In genomic region chr2:41027095-41027494, GRCh38 we compare ENCODE assay signal across 15 cellular contexts.
DNase-seq lines count a peak whose midpoint lies in the region; ATAC-seq and TF ChIP-seq lines count a peak whose summit lies in the region.
"Had no signal": no experiment of that assay in that cellular context is flagged by ENCODE, and none has a peak within 500 bp of the region (broad histone marks: within the 10 kb centered on the region; RNA-seq: fewer than 3 reads in every experiment).

No MANE protein-coding gene starts in this region.

- no peak overlapping the region for H3K4me3 ChIP-seq in Loucy (ENCODE audit: low read length, poor library complexity, severe bottlenecking)
- H3K4me3 ChIP-seq: A549, HAP-1 had no signal

- no peak for ATAC-seq in activated naive CD8-positive, alpha-beta T cell treated with anti-CD3 and anti-CD28 coated beads, Interleukin-2, amount 50 U/mL, for 24 hours
- ATAC-seq in GM18909 (IDR thresholded peaks at IDR 0.05; ENCODE audit: poor library complexity, unreplicated experiment) (peak; percentile 20), HG02623 (IDR thresholded peaks at IDR 0.05; ENCODE audit: unreplicated experiment) (no peak), HG03045 (IDR thresholded peaks at IDR 0.05; ENCODE audit: unreplicated experiment) (no peak)
- ATAC-seq: A549; CD8-positive, alpha-beta T cell had no signal

- H3K27me3 ChIP-seq in Loucy (ENCODE audit: insufficient read depth, low read length, poor library complexity, severe bottlenecking): no peaks in the 10 kb centered on the region
- H3K27me3 ChIP-seq: BE2C had no signal

- no peaks in the 10 kb centered on the region for H3K9me3 ChIP-seq in Loucy (ENCODE audit: insufficient read depth, low read depth, low read length)
- H3K9me3 ChIP-seq: A549, BE2C, HAP-1 had no signal

- no peaks in the 10 kb centered on the region for H3K27me3 Mint-ChIP-seq in activated naive CD8-positive, alpha-beta T cell treated with anti-CD3 and anti-CD28 coated beads for 36 hours
- no peaks in the 10 kb centered on the region for H3K27me3 Mint-ChIP-seq in activated naive CD8-positive, alpha-beta T cell treated with anti-CD3 and anti-CD28 coated beads, Interleukin-2, amount 50 U/mL, for 24 hours
- H3K27me3 Mint-ChIP-seq: IgD-negative memory B cell had no signal

- no peaks in the 10 kb centered on the region for H3K36me3 ChIP-seq in Loucy (ENCODE audit: insufficient read depth, low read length)
- H3K36me3 ChIP-seq: BE2C, HAP-1 had no signal

- H3K4me1 Mint-ChIP-seq in activated naive CD8-positive, alpha-beta T cell treated with anti-CD3 and anti-CD28 coated beads for 36 hours: no peaks in the 10 kb centered on the region
- H3K4me1 Mint-ChIP-seq in activated naive CD8-positive, alpha-beta T cell treated with anti-CD3 and anti-CD28 coated beads, Interleukin-2, amount 50 U/mL, for 24 hours: no peaks in the 10 kb centered on the region
- H3K4me1 Mint-ChIP-seq: IgD-negative memory B cell had no signal

- H3K79me2 ChIP-seq in Loucy (ENCODE audit: insufficient read depth, low read length): no peaks in the 10 kb centered on the region

- no peaks in the 10 kb centered on the region for H3K36me3 Mint-ChIP-seq in activated naive CD8-positive, alpha-beta T cell treated with anti-CD3 and anti-CD28 coated beads for 36 hours
- no peaks in the 10 kb centered on the region for H3K36me3 Mint-ChIP-seq in activated naive CD8-positive, alpha-beta T cell treated with anti-CD3 and anti-CD28 coated beads, Interleukin-2, amount 50 U/mL, for 24 hours (ENCODE audit: low read depth)
- H3K36me3 Mint-ChIP-seq: CD8-positive, alpha-beta T cell; IgD-negative memory B cell had no signal

- H3K4me2 ChIP-seq in Loucy (ENCODE audit: low read depth, low read length, poor library complexity, severe bottlenecking): peak overlapping the region; percentile 50
- H3K4me2 ChIP-seq: A549, KMS-11 had no signal

- no peak overlapping the region for H3K4me3 Mint-ChIP-seq in activated naive CD8-positive, alpha-beta T cell treated with anti-CD3 and anti-CD28 coated beads for 36 hours
- no peak overlapping the region for H3K4me3 Mint-ChIP-seq in activated naive CD8-positive, alpha-beta T cell treated with anti-CD3 and anti-CD28 coated beads, Interleukin-2, amount 50 U/mL, for 24 hours
- H3K4me3 Mint-ChIP-seq: CD8-positive, alpha-beta T cell; IgD-negative memory B cell had no signal

- TF ChIP-seq CTCF in Loucy (conservative IDR thresholded peaks at IDR 0.05; ENCODE audit: low read length): no peak

- no peaks in the 10 kb centered on the region for H3K9me2 ChIP-seq in Loucy (replicated peaks; ENCODE audit: low read depth, low read length)

- H3K4me1 ChIP-seq in Loucy (ENCODE audit: insufficient read depth, low read length, poor library complexity, severe bottlenecking): peaks cover 3% of the 10 kb centered on the region
- H3K4me1 ChIP-seq: A549, HAP-1 had no signal

- H3K9ac ChIP-seq in Loucy (ENCODE audit: low read depth, low read length, poor library complexity, severe bottlenecking): no peak overlapping the region
- H3K9ac ChIP-seq: KMS-11 had no signal

- H4K20me1 ChIP-seq in Loucy (ENCODE audit: insufficient read depth, low read length, poor library complexity, severe bottlenecking): no peaks in the 10 kb centered on the region

- no peak for DNase-seq in activated naive CD8-positive, alpha-beta T cell treated with anti-CD3 and anti-CD28 coated beads for 36 hours
- DNase-seq in activated naive CD8-positive, alpha-beta T cell treated with anti-CD3 and anti-CD28 coated beads, Interleukin-2, amount 50 U/mL, for 24 hours: no peak
- no peak for DNase-seq in EL
- DNase-seq: BE2C; CD8-positive, alpha-beta T cell; COR-L47; GOT3 had no signal

- peak overlapping the region; percentile 43 for H3K27ac Mint-ChIP-seq in activated naive CD8-positive, alpha-beta T cell treated with anti-CD3 and anti-CD28 coated beads for 36 hours
- no peak overlapping the region for H3K27ac Mint-ChIP-seq in activated naive CD8-positive, alpha-beta T cell treated with anti-CD3 and anti-CD28 coated beads, Interleukin-2, amount 50 U/mL, for 24 hours
- H3K27ac Mint-ChIP-seq: CD8-positive, alpha-beta T cell; IgD-negative memory B cell had no signal

- H2AFZ ChIP-seq in Loucy (ENCODE audit: low read length): no peak overlapping the region

- no peaks in the 10 kb centered on the region for H3K9me3 Mint-ChIP-seq in activated naive CD8-positive, alpha-beta T cell treated with anti-CD3 and anti-CD28 coated beads for 36 hours
- H3K9me3 Mint-ChIP-seq in activated naive CD8-positive, alpha-beta T cell treated with anti-CD3 and anti-CD28 coated beads, Interleukin-2, amount 50 U/mL, for 24 hours: no peaks in the 10 kb centered on the region

- H3F3A ChIP-seq in Loucy (ENCODE audit: low read depth): no peaks in the 10 kb centered on the region
